25 cellular contexts compared by ENCODE assay signal in genomic region chr5:74441616-74442015, GRCh38.
DNase-seq lines count a peak whose midpoint lies in the region; TF ChIP-seq lines count a peak whose summit lies in the region.
"Had no signal": no experiment of that assay in that cellular context is flagged by ENCODE, and none has a peak within 500 bp of the region (broad histone marks: within the 10 kb centered on the region; RNA-seq: fewer than 3 reads in every experiment).

No MANE protein-coding gene starts in this region.

- no peaks in the 10 kb centered on the region for H3K9me3 ChIP-seq in suprapubic skin
- H3K9me3 ChIP-seq: SJSA1 had no signal

- no peaks in the 10 kb centered on the region for H3K27me3 ChIP-seq in suprapubic skin
- H3K27me3 ChIP-seq: BLaER1 treated with 17β-estradiol and CSF1 and Interleukin-3, amounts not matched to agents 10 nM and 100 nM; SJSA1 had no signal

- H3K4me3 ChIP-seq in suprapubic skin = no peak overlapping the region
- H3K4me3 ChIP-seq: BLaER1 treated with 17β-estradiol and CSF1 and Interleukin-3, amounts not matched to agents 10 nM and 100 nM; K562; SJSA1 had no signal

- no peak overlapping the region for H3K27ac ChIP-seq in suprapubic skin
- H3K27ac ChIP-seq: 22Rv1; BLaER1 treated with 17β-estradiol and CSF1 and Interleukin-3, amounts not matched to agents 10 nM and 100 nM; SJSA1 had no signal

- WGBS in suprapubic skin = 83% methylated on average over 5 of the region's 5 CpGs

- peak; percentile 2 for DNase-seq in NCI-H1694 (lab: John Stamatoyannopoulos, UW)
- DNase-seq in NCI-H1694 treated with DMSO at 0.1 percent for 48 hours (lab: John Stamatoyannopoulos, UW) = no peak
- DNase-seq in NCI-H524 (lab: John Stamatoyannopoulos, UW) = peak; percentile 89 to 95
- DNase-seq in cerebellar cortex (ENCODE audit: low spot score) = peak; percentile 50
- DNase-seq in retina = peak; percentile 53
- no peak for DNase-seq in iPS-NIHi11 (ENCODE audit: low spot score)
- DNase-seq in suprapubic skin (ENCODE audit: low spot score in 2 of 2) = no peak
- no peak for DNase-seq in NCI-H128 (lab: John Stamatoyannopoulos, UW; ENCODE audit: unreplicated experiment)
- DNase-seq: ACHN; Calu3; CD8-positive, alpha-beta memory T cell; DMS79; H7; MM.1S; NCI-H1048; NCI-H1436; NCI-H2029; NCI-H446 treated with DMSO at 0.1 percent for 48 hours; NCI-H774; SW 1271; T-helper 2 cell had no signal

- no peaks in the 10 kb centered on the region for H3K36me3 ChIP-seq in suprapubic skin
- H3K36me3 ChIP-seq: BLaER1 treated with 17β-estradiol and CSF1 and Interleukin-3, amounts not matched to agents 10 nM and 100 nM; SJSA1 had no signal

- H3K4me1 ChIP-seq in suprapubic skin = peaks cover 3% of the 10 kb centered on the region
- H3K4me1 ChIP-seq: SJSA1 had no signal

- no peak for TF ChIP-seq EP300 in suprapubic skin (IDR thresholded peaks at IDR 0.05)

- TF ChIP-seq CTCF in suprapubic skin (IDR thresholded peaks at IDR 0.05) = no peak

- no peak for TF ChIP-seq POLR2A in suprapubic skin (IDR thresholded peaks at IDR 0.05)

Comparison
In these comparisons a context has a peak if more than half of its experiments do, and no peak if none do; other contexts are left out.
1. DNase-seq: peak in NCI-H1694 (single experiment), NCI-H524 (2 of 2), cerebellar cortex (single experiment) and retina (single experiment); none in NCI-H1694 treated with DMSO at 0.1 percent for 48 hours (single experiment), iPS-NIHi11 (single experiment), suprapubic skin (0 of 2) and NCI-H128 (single experiment).